ENCODE assay signal across 22 cellular contexts in genomic region chr14:104367811-104368750, GRCh38.
DNase-seq lines count a peak whose midpoint lies in the region; ATAC-seq and TF ChIP-seq lines count a peak whose summit lies in the region.
"Had no signal": no experiment of that assay in that cellular context is flagged by ENCODE, and none has a peak within 500 bp of the region (broad histone marks: within the 10 kb centered on the region; RNA-seq: fewer than 3 reads in every experiment).

No MANE protein-coding gene starts in this region.

- H3K18ac ChIP-seq in mesenchymal stem cell (ENCODE audit: low read depth in 1 of 2, low read length in 2 of 2) = no peak overlapping the region

- peak overlapping the region in 1 of 2 experiments; percentile 62; a peak in 1 of 4 replicates for H3K27ac ChIP-seq in SK-N-SH (ENCODE audit: low read depth in 2 of 2, low read length in 1 of 2)
- H3K27ac ChIP-seq in mesenchymal stem cell (ENCODE audit: low read length, poor library complexity, severe bottlenecking) = no peak overlapping the region
- H3K27ac ChIP-seq: A549; BLaER1 treated with 17β-estradiol and CSF1 and Interleukin-3, amounts not matched to agents 10 nM and 100 nM; pancreas; sigmoid colon had no signal

- TF ChIP-seq EP300 in SK-N-SH (IDR thresholded peaks at IDR 0.05; ENCODE audit: borderline replicate concordance in 1 of 2, low read depth in 1 of 2, low read length in 1 of 2) = peak in 1 of 2 experiments; percentile 49; a peak in 1 of 4 replicates

- no peaks in the 10 kb centered on the region for H4K20me1 ChIP-seq in SK-N-SH (ENCODE audit: insufficient read depth)
- H4K20me1 ChIP-seq: BLaER1 treated with 17β-estradiol and CSF1 and Interleukin-3, amounts not matched to agents 10 nM and 100 nM had no signal

- no peak overlapping the region for H2AFZ ChIP-seq in SK-N-SH (ENCODE audit: low read depth)
- H2AFZ ChIP-seq in mesenchymal stem cell (ENCODE audit: low read depth, low read length) = no peak overlapping the region

- H2BK5ac ChIP-seq in mesenchymal stem cell (ENCODE audit: low read depth, low read length, poor library complexity, severe bottlenecking) = no peak overlapping the region

- H2BK120ac ChIP-seq in mesenchymal stem cell (ENCODE audit: low read depth, low read length) = no peak overlapping the region

- H3K9me3 ChIP-seq in SK-N-SH (no peaks in the 10 kb centered on the region), mesenchymal stem cell (ENCODE audit: control insufficient read depth, low read length) (no peaks in the 10 kb centered on the region)
- H3K9me3 ChIP-seq: A549, pancreas, sigmoid colon had no signal

- H3K4me1 ChIP-seq in SK-N-SH (ENCODE audit: control insufficient read depth in 1 of 2, insufficient read depth in 2 of 2, low read depth in 1 of 2, low read length in 1 of 2) (peaks cover 0 to 27% of the 10 kb centered on the region in 2 experiments; a peak in 1 of 4 replicates), mesenchymal stem cell (ENCODE audit: control insufficient read depth, insufficient read depth, low read depth, low read length) (no peaks in the 10 kb centered on the region)
- H3K4me1 ChIP-seq: A549, pancreas, sigmoid colon had no signal

- H3K36me3 ChIP-seq in SK-N-SH (replicated peaks in 1 of 2; ENCODE audit: control insufficient read depth in 1 of 2, insufficient read depth in 2 of 2, low read length in 1 of 2) (no peaks in the 10 kb centered on the region), mesenchymal stem cell (ENCODE audit: control insufficient read depth in 1 of 2, insufficient read depth in 2 of 2, low read depth in 1 of 2, low read length in 2 of 2) (no peaks in the 10 kb centered on the region)
- H3K36me3 ChIP-seq: BLaER1 treated with 17β-estradiol and CSF1 and Interleukin-3, amounts not matched to agents 10 nM and 100 nM; pancreas; sigmoid colon had no signal

- WGBS in SK-N-SH (ENCODE audit: low lambda C conversion rate) = 54% methylated on average over 10 of the region's 37 CpGs
- WGBS in mesenchymal stem cell = 88% methylated on average over 37 of the region's 37 CpGs

- H3K79me1 ChIP-seq in mesenchymal stem cell (replicated peaks; ENCODE audit: low read length, poor library complexity, severe bottlenecking) = no peaks in the 10 kb centered on the region

- no peak overlapping the region for H2BK12ac ChIP-seq in mesenchymal stem cell (ENCODE audit: low read length in 2 of 2)

- H3K27me3 ChIP-seq in SK-N-SH (ENCODE audit: insufficient read depth) (no peaks in the 10 kb centered on the region), mesenchymal stem cell (ENCODE audit: control insufficient read depth in 1 of 2, insufficient read depth in 1 of 2, low read length in 2 of 2) (peaks cover 0 to 13% of the 10 kb centered on the region in 2 experiments)
- H3K27me3 ChIP-seq: BLaER1 treated with 17β-estradiol and CSF1 and Interleukin-3, amounts not matched to agents 10 nM and 100 nM; pancreas had no signal

- no peak overlapping the region for H3K4ac ChIP-seq in mesenchymal stem cell (ENCODE audit: low read depth in 1 of 2, low read length in 2 of 2)

- CTCF ChIA-PET in SK-N-SH (lab: Yijun Ruan, JAX) = interaction anchor here (0.7 to 4.1 kb wide), 13 partner anchors 13 to 358 kb away, joined by 3 to 28 read pairs (median 4); no protein-coding TSS in a partner anchor

- H2AK5ac ChIP-seq in mesenchymal stem cell (ENCODE audit: low read length, severe bottlenecking) = no peak overlapping the region

- no peak overlapping the region for H2BK15ac ChIP-seq in mesenchymal stem cell (ENCODE audit: low read depth, poor library complexity, severe bottlenecking)

- H4K91ac ChIP-seq in mesenchymal stem cell (ENCODE audit: low read length) = no peak overlapping the region

- no peak overlapping the region for H4K8ac ChIP-seq in mesenchymal stem cell (ENCODE audit: low read length)

- H3K14ac ChIP-seq in mesenchymal stem cell (ENCODE audit: low read length in 2 of 2) = no peak overlapping the region

- DNase-seq in NCI-H2029 (lab: John Stamatoyannopoulos, UW) (peak; percentile 62), NCI-H2029 treated with DMSO at 0.1 percent for 48 hours (lab: John Stamatoyannopoulos, UW) (no peak), NCI-H187 treated with DMSO at 0.1 percent for 48 hours (lab: John Stamatoyannopoulos, UW) (peak; percentile 34), SK-N-SH (peak; percentile 79), posterior vena cava (ENCODE audit: low spot score) (peak; percentile 65), mesenchymal stem cell (no peak)
- no peak for DNase-seq in stimulated activated CD4-positive, alpha-beta T cell treated with anti-CD3 and anti-CD28 coated beads, Interleukin-12 subunit alpha, Interleukin-12 subunit beta, amount 100 ng/mL, for 4 hours
- DNase-seq: activated CD4-positive, alpha-beta T cell treated with anti-CD3 and anti-CD28 coated beads, Interleukin-2, amount 10 ng/mL, durations not matched to agents 24 days and 14 days; activated naive CD4-positive, alpha-beta T cell treated with anti-CD3 and anti-CD28 coated beads, Interleukin-2, amount 10 ng/mL, durations not matched to agents 7 days and 5 days; activated T-cell treated with anti-CD3 and anti-CD28 coated beads, Interleukin-2, amount 50 U/mL, for 72 hours; dermis blood vessel endothelial cell; left colon; midbrain; natural killer cell; NCI-H2081 treated with DMSO at 0.1 percent for 48 hours; NCI-H82; OCI-M1; sigmoid colon had no signal

- no peak overlapping the region for H3K4me3 ChIP-seq in SK-N-SH (ENCODE audit: low read depth in 2 of 2, low read length in 1 of 2)
- H3K4me3 ChIP-seq in mesenchymal stem cell (ENCODE audit: insufficient read depth in 1 of 2, low read depth in 1 of 2, low read length in 2 of 2) = no peak overlapping the region
- H3K4me3 ChIP-seq: A549; BLaER1 treated with 17β-estradiol and CSF1 and Interleukin-3, amounts not matched to agents 10 nM and 100 nM; pancreas; sigmoid colon had no signal

- no peak overlapping the region for H3K9ac ChIP-seq in SK-N-SH
- H3K9ac ChIP-seq in mesenchymal stem cell (ENCODE audit: low read length) = no peak overlapping the region
- H3K9ac ChIP-seq: BLaER1 treated with 17β-estradiol and CSF1 and Interleukin-3, amounts not matched to agents 10 nM and 100 nM had no signal

- H3K4me2 ChIP-seq in SK-N-SH (no peak overlapping the region), mesenchymal stem cell (ENCODE audit: low read length, poor library complexity, severe bottlenecking) (no peak overlapping the region)
- H3K4me2 ChIP-seq: A549; BLaER1 treated with 17β-estradiol and CSF1 and Interleukin-3, amounts not matched to agents 10 nM and 100 nM had no signal

- no peak for TF ChIP-seq CTCF in SK-N-SH (IDR thresholded peaks at IDR 0.05)

- no peaks in the 10 kb centered on the region for H3F3A ChIP-seq in SK-N-SH (replicated peaks; ENCODE audit: insufficient read depth)

- TF ChIP-seq RAD21 in SK-N-SH (IDR thresholded peaks at IDR 0.05; ENCODE audit: low read length) = no peak

- POLR2A ChIA-PET in SK-N-SH (lab: Yijun Ruan, JAX) = interaction anchor here (0.7 kb wide), 1 partner anchor 166 kb away, joined by 4 read pairs; no protein-coding TSS in a partner anchor

- no peak for ATAC-seq in HG02840 (IDR thresholded peaks at IDR 0.05; ENCODE audit: low FRiP score, unreplicated experiment)
- ATAC-seq: A549; activated T-cell treated with anti-CD3 and anti-CD28 coated beads, Interleukin-2, amount 50 U/mL, for 72 hours; left colon; natural killer cell; pancreas had no signal

- H3K23ac ChIP-seq in mesenchymal stem cell (ENCODE audit: low read length in 2 of 2) = no peak overlapping the region

- no peaks in the 10 kb centered on the region for H3K79me2 ChIP-seq in SK-N-SH (ENCODE audit: insufficient read depth)

- H3K9me2 ChIP-seq in SK-N-SH = no peaks in the 10 kb centered on the region

- intact Hi-C loops in posterior vena cava (cut with DNase I) = no loop called here

TF ChIP-seq in SK-N-SH, 30 proteins besides CTCF, POLR2A, EP300 and RAD21:
- TF ChIP-seq GATA2 (CRISPR knock-in tag; IDR thresholded peaks at IDR 0.05) = peak; percentile 60; the same call in 1 of the 2 replicates
- TF ChIP-seq MXI1 (IDR thresholded peaks at IDR 0.05; ENCODE audit: low read depth, low read length) = 0 out of 2 replicates have a peak, but pooled peaks have one; percentile 57
- TF ChIP-seq REST (IDR thresholded peaks at IDR 0.05; ENCODE audit: low read depth, low read length) = no peak
- TF ChIP-seq RXRA (IDR thresholded peaks at IDR 0.05; ENCODE audit: borderline replicate concordance, low read depth) = no peak

Comparison
In these comparisons a context has a peak if more than half of its experiments do, and no peak if none do; other contexts are left out.
1. DNase-seq: peak in NCI-H2029 (single experiment), NCI-H187 treated with DMSO at 0.1 percent for 48 hours (single experiment), SK-N-SH (single experiment) and posterior vena cava (single experiment); none in NCI-H2029 treated with DMSO at 0.1 percent for 48 hours (single experiment), mesenchymal stem cell (single experiment) and stimulated activated CD4-positive, alpha-beta T cell treated with anti-CD3 and anti-CD28 coated beads, Interleukin-12 subunit alpha, Interleukin-12 subunit beta, amount 100 ng/mL, for 4 hours (single experiment).